ENCODE assay signal across 30 cellular contexts in genomic region chr10:50420166-50420565, GRCh38.
A peak's percentile ranks its signal among the peaks of the same experiment; 100 is the strongest.
DNase-seq lines count a peak whose midpoint lies in the region; ATAC-seq and TF ChIP-seq lines count a peak whose summit lies in the region.
"Had no signal": no experiment of that assay in that cellular context is flagged by ENCODE, and none has a peak within 500 bp of the region (broad histone marks: within the 10 kb centered on the region; RNA-seq: fewer than 3 reads in every experiment).

No MANE protein-coding gene starts in this region.

- H3K4me1 Mint-ChIP-seq in T-helper 1 cell treated with Interleukin-12 subunit alpha and Interleukin-12 subunit beta and Interleukin-4 antibody, amounts not matched to agents 30 μg/mL and 1 μg/mL, for 36 hours (ENCODE audit: low read depth) = peaks cover 40% of the 10 kb centered on the region
- peaks cover 50% of the 10 kb centered on the region for H3K4me1 Mint-ChIP-seq in CD4-positive, alpha-beta T cell (ENCODE audit: low read depth)
- peaks cover 36% of the 10 kb centered on the region for H3K4me1 Mint-ChIP-seq in activated naive CD8-positive, alpha-beta T cell treated with anti-CD3 and anti-CD28 coated beads, Interleukin-2, amount 50 U/mL, for 24 hours
- peaks cover 39% of the 10 kb centered on the region for H3K4me1 Mint-ChIP-seq in activated CD8-positive, alpha-beta T cell treated with anti-CD3 and anti-CD28 coated beads, Interleukin-2, amount 10 ng/mL, durations not matched to agents 7 days and 5 days (ENCODE audit: low read depth)

- ATAC-seq in CD4-positive, alpha-beta T cell (ENCODE audit: poor library complexity) = no peak
- ATAC-seq in activated naive CD8-positive, alpha-beta T cell treated with anti-CD3 and anti-CD28 coated beads, Interleukin-2, amount 50 U/mL, for 24 hours = peak; percentile 14
- no peak for ATAC-seq in activated CD8-positive, alpha-beta T cell treated with anti-CD3 and anti-CD28 coated beads, Interleukin-2, amount 10 ng/mL, durations not matched to agents 7 days and 5 days
- ATAC-seq: gastrocnemius medialis, mucosa of descending colon, pancreas, PC-3 had no signal

- H3K27me3 Mint-ChIP-seq in T-helper 1 cell treated with Interleukin-12 subunit alpha and Interleukin-12 subunit beta and Interleukin-4 antibody, amounts not matched to agents 30 μg/mL and 1 μg/mL, for 36 hours (ENCODE audit: low read depth) = no peaks in the 10 kb centered on the region
- no peaks in the 10 kb centered on the region for H3K27me3 Mint-ChIP-seq in CD4-positive, alpha-beta T cell
- H3K27me3 Mint-ChIP-seq in activated naive CD8-positive, alpha-beta T cell treated with anti-CD3 and anti-CD28 coated beads, Interleukin-2, amount 50 U/mL, for 24 hours = no peaks in the 10 kb centered on the region
- no peaks in the 10 kb centered on the region for H3K27me3 Mint-ChIP-seq in activated CD8-positive, alpha-beta T cell treated with anti-CD3 and anti-CD28 coated beads, Interleukin-2, amount 10 ng/mL, durations not matched to agents 7 days and 5 days (ENCODE audit: low read depth)
- H3K27me3 Mint-ChIP-seq: IgD-negative memory B cell had no signal

- peaks cover 25% of the 10 kb centered on the region for H3K79me2 ChIP-seq in osteoblast (ENCODE audit: insufficient read depth, low read length)

- H3K4me1 ChIP-seq in osteoblast (ENCODE audit: insufficient read depth, low read length) = peaks cover 9% of the 10 kb centered on the region

- H3K9me3 ChIP-seq in CD4-positive, alpha-beta T cell (ENCODE audit: control insufficient read depth, low read length) = no peaks in the 10 kb centered on the region
- H3K9me3 ChIP-seq in osteoblast (ENCODE audit: low read depth, low read length) = no peaks in the 10 kb centered on the region
- H3K9me3 ChIP-seq: gastrocnemius medialis, mucosa of descending colon, pancreas had no signal

- H3K4me2 ChIP-seq in osteoblast (ENCODE audit: insufficient read depth, low read length) = no peak overlapping the region

- H4K20me1 ChIP-seq in osteoblast (ENCODE audit: insufficient read depth, low read length) = no peaks in the 10 kb centered on the region

- H3K9me3 Mint-ChIP-seq in T-helper 1 cell treated with Interleukin-12 subunit alpha and Interleukin-12 subunit beta and Interleukin-4 antibody, amounts not matched to agents 30 μg/mL and 1 μg/mL, for 36 hours = peaks cover 2% of the 10 kb centered on the region
- no peaks in the 10 kb centered on the region for H3K9me3 Mint-ChIP-seq in CD4-positive, alpha-beta T cell
- H3K9me3 Mint-ChIP-seq in activated naive CD8-positive, alpha-beta T cell treated with anti-CD3 and anti-CD28 coated beads, Interleukin-2, amount 50 U/mL, for 24 hours = no peaks in the 10 kb centered on the region
- H3K9me3 Mint-ChIP-seq in activated CD8-positive, alpha-beta T cell treated with anti-CD3 and anti-CD28 coated beads, Interleukin-2, amount 10 ng/mL, durations not matched to agents 7 days and 5 days (ENCODE audit: insufficient read depth) = no peaks in the 10 kb centered on the region
- H3K9me3 Mint-ChIP-seq: activated naive CD4-positive, alpha-beta T cell treated with anti-CD3 and anti-CD28 coated beads, Interleukin-2, amount 10 ng/mL, durations not matched to agents 7 days and 5 days; activated T-helper 1 cell treated with anti-CD3 and anti-CD28 coated beads, Interleukin-12 subunit alpha, Interleukin-12 subunit beta, Interleukin-2, Interleukin-4 antibody, amounts not matched to agents 30 ng/mL and 10 ng/mL and 1 ng/mL, durations not matched to agents 14 hours and 24 hours and 36 hours; HFFc6; IgD-negative memory B cell; nephron had no signal

- intact Hi-C loops in CD4-positive, alpha-beta T cell (cut with DNase I, micrococcal nuclease) = loop anchor here in 1 of 2 experiments (10.0 kb wide), 1 partner anchor 205 kb away; the partner anchor contains the start of gene SGMS1

- no peaks in the 10 kb centered on the region for H3K27me3 ChIP-seq in CD4-positive, alpha-beta T cell (ENCODE audit: control insufficient read depth, insufficient read depth, low read length)
- H3K27me3 ChIP-seq in osteoblast (ENCODE audit: insufficient read depth, low read length) = no peaks in the 10 kb centered on the region
- H3K27me3 ChIP-seq: brain microvascular endothelial cell, gastrocnemius medialis, pancreas had no signal

- CTCF ChIA-PET in CD4-positive, alpha-beta T cell (lab: Charles Lee) = interaction anchor here (1.4 kb wide), 1 partner anchor 52 kb away, joined by 3 read pairs; no protein-coding TSS in a partner anchor
- CTCF ChIA-PET in activated CD8-positive, alpha-beta T cell treated with anti-CD3 and anti-CD28 coated beads, Interleukin-2, amount 10 ng/mL, durations not matched to agents 7 days and 5 days (lab: Charles Lee) = interaction anchor here (0.7 to 2.2 kb wide), 22 partner anchors 8 to 217 kb away, joined by 3 to 13 read pairs (median 4); partner anchors contain the start of gene SGMS1

- no peak overlapping the region for H2AFZ ChIP-seq in osteoblast (ENCODE audit: low read length)

- peak overlapping the region; percentile 19 for H3K27ac Mint-ChIP-seq in T-helper 1 cell treated with Interleukin-12 subunit alpha and Interleukin-12 subunit beta and Interleukin-4 antibody, amounts not matched to agents 30 μg/mL and 1 μg/mL, for 36 hours
- H3K27ac Mint-ChIP-seq in CD4-positive, alpha-beta T cell = no peak overlapping the region
- peak overlapping the region; percentile 34 for H3K27ac Mint-ChIP-seq in activated naive CD8-positive, alpha-beta T cell treated with anti-CD3 and anti-CD28 coated beads, Interleukin-2, amount 50 U/mL, for 24 hours
- no peak overlapping the region for H3K27ac Mint-ChIP-seq in activated CD8-positive, alpha-beta T cell treated with anti-CD3 and anti-CD28 coated beads, Interleukin-2, amount 10 ng/mL, durations not matched to agents 7 days and 5 days
- H3K27ac Mint-ChIP-seq: activated naive CD4-positive, alpha-beta T cell treated with anti-CD3 and anti-CD28 coated beads, Interleukin-2, amount 10 ng/mL, durations not matched to agents 7 days and 5 days; activated T-helper 1 cell treated with anti-CD3 and anti-CD28 coated beads, Interleukin-12 subunit alpha, Interleukin-12 subunit beta, Interleukin-2, Interleukin-4 antibody, amounts not matched to agents 30 ng/mL and 10 ng/mL and 1 ng/mL, durations not matched to agents 14 hours and 24 hours and 36 hours; nephron had no signal

- no peak for TF ChIP-seq CTCF in CD4-positive, alpha-beta T cell (IDR thresholded peaks at IDR 0.05)
- TF ChIP-seq CTCF in osteoblast (IDR thresholded peaks at IDR 0.05; ENCODE audit: extremely low read depth, low read depth, low read length) = no peak

- H3K4me3 ChIP-seq in osteoblast (ENCODE audit: insufficient read depth, low read length) = no peak overlapping the region
- H3K4me3 ChIP-seq: gastrocnemius medialis, mucosa of descending colon, pancreas had no signal

- H3K27ac ChIP-seq in CD4-positive, alpha-beta T cell (ENCODE audit: low read depth, low read length) = no peak overlapping the region
- no peak overlapping the region for H3K27ac ChIP-seq in osteoblast (ENCODE audit: low read depth, low read length)
- H3K27ac ChIP-seq: 22Rv1, brain microvascular endothelial cell, gastrocnemius medialis, pancreas had no signal

- H3K4me3 Mint-ChIP-seq in T-helper 1 cell treated with Interleukin-12 subunit alpha and Interleukin-12 subunit beta and Interleukin-4 antibody, amounts not matched to agents 30 μg/mL and 1 μg/mL, for 36 hours = no peak overlapping the region
- peak overlapping the region; percentile 27 for H3K4me3 Mint-ChIP-seq in CD4-positive, alpha-beta T cell
- no peak overlapping the region for H3K4me3 Mint-ChIP-seq in activated naive CD8-positive, alpha-beta T cell treated with anti-CD3 and anti-CD28 coated beads, Interleukin-2, amount 50 U/mL, for 24 hours
- no peak overlapping the region for H3K4me3 Mint-ChIP-seq in activated CD8-positive, alpha-beta T cell treated with anti-CD3 and anti-CD28 coated beads, Interleukin-2, amount 10 ng/mL, durations not matched to agents 7 days and 5 days
- H3K4me3 Mint-ChIP-seq: activated naive CD4-positive, alpha-beta T cell treated with anti-CD3 and anti-CD28 coated beads, Interleukin-2, amount 10 ng/mL, durations not matched to agents 7 days and 5 days; activated T-helper 1 cell treated with anti-CD3 and anti-CD28 coated beads, Interleukin-12 subunit alpha, Interleukin-12 subunit beta, Interleukin-2, Interleukin-4 antibody, amounts not matched to agents 30 ng/mL and 10 ng/mL and 1 ng/mL, durations not matched to agents 14 hours and 24 hours and 36 hours; HFFc6 had no signal

- H3K36me3 Mint-ChIP-seq in T-helper 1 cell treated with Interleukin-12 subunit alpha and Interleukin-12 subunit beta and Interleukin-4 antibody, amounts not matched to agents 30 μg/mL and 1 μg/mL, for 36 hours (ENCODE audit: low read depth) = peaks cover 2% of the 10 kb centered on the region
- H3K36me3 Mint-ChIP-seq in CD4-positive, alpha-beta T cell (ENCODE audit: low read depth) = peaks cover 9% of the 10 kb centered on the region
- H3K36me3 Mint-ChIP-seq in activated naive CD8-positive, alpha-beta T cell treated with anti-CD3 and anti-CD28 coated beads, Interleukin-2, amount 50 U/mL, for 24 hours (ENCODE audit: low read depth) = peaks cover 5% of the 10 kb centered on the region
- H3K36me3 Mint-ChIP-seq in activated CD8-positive, alpha-beta T cell treated with anti-CD3 and anti-CD28 coated beads, Interleukin-2, amount 10 ng/mL, durations not matched to agents 7 days and 5 days (ENCODE audit: low read depth) = peaks cover 6% of the 10 kb centered on the region

- no peaks in the 10 kb centered on the region for H3K36me3 ChIP-seq in osteoblast (ENCODE audit: insufficient read depth, low read length)
- H3K36me3 ChIP-seq: brain microvascular endothelial cell, gastrocnemius medialis, pancreas had no signal

- POLR2A ChIA-PET in CD4-positive, alpha-beta T cell (lab: Charles Lee) = no interaction called here
- POLR2A ChIA-PET in activated CD8-positive, alpha-beta T cell treated with anti-CD3 and anti-CD28 coated beads, Interleukin-2, amount 10 ng/mL, durations not matched to agents 7 days and 5 days (lab: Charles Lee) = interaction anchor here (1.0 kb wide), 1 partner anchor 84 kb away, joined by 3 read pairs; no protein-coding TSS in a partner anchor

- no peak for DNase-seq in T-helper 1 cell
- DNase-seq in CD4-positive, alpha-beta T cell = no peak
- no peak for DNase-seq in activated naive CD8-positive, alpha-beta T cell treated with anti-CD3 and anti-CD28 coated beads, Interleukin-2, amount 50 U/mL, for 24 hours
- peak; percentile 84 for DNase-seq in osteoblast (ENCODE audit: insufficient read length, low spot score, missing footprints)
- no peak for DNase-seq in NCI-H2227 treated with DMSO at 0.1 percent for 48 hours (lab: John Stamatoyannopoulos, UW)
- DNase-seq in activated CD8-positive, alpha-beta T cell treated with anti-CD3 and anti-CD28 coated beads, Interleukin-2, amount 10 ng/mL, durations not matched to agents 7 days and 5 days = no peak
- DNase-seq in DMS79 treated with DMSO at 0.1 percent for 48 hours (lab: John Stamatoyannopoulos, UW) = no peak
- DNase-seq: activated naive CD4-positive, alpha-beta T cell treated with anti-CD3 and anti-CD28 coated beads, Interleukin-2, amount 10 ng/mL, durations not matched to agents 7 days and 5 days; amygdala; brain microvascular endothelial cell; cerebellar nuclear complex; gastrocnemius medialis; GOT3; HFFc6; hippocampal formation; mammary epithelial cell; mucosa of descending colon; NCI-H146; NCI-H345; NCI-H69; pancreas; PC-3; retina; SHP77; T-helper 9 cell had no signal

Comparison
In these comparisons a context has a peak if more than half of its experiments do, and no peak if none do; other contexts are left out.
1. H3K27ac Mint-ChIP-seq: peak in T-helper 1 cell treated with Interleukin-12 subunit alpha and Interleukin-12 subunit beta and Interleukin-4 antibody, amounts not matched to agents 30 μg/mL and 1 μg/mL, for 36 hours (single experiment) and activated naive CD8-positive, alpha-beta T cell treated with anti-CD3 and anti-CD28 coated beads, Interleukin-2, amount 50 U/mL, for 24 hours (single experiment); none in CD4-positive, alpha-beta T cell (single experiment) and activated CD8-positive, alpha-beta T cell treated with anti-CD3 and anti-CD28 coated beads, Interleukin-2, amount 10 ng/mL, durations not matched to agents 7 days and 5 days (single experiment).